1 cellular context compared by ENCODE assay signal in genomic region chr2:54977149-54977548, GRCh38.
A peak's percentile ranks its signal among the peaks of the same experiment; 100 is the strongest.
TF ChIP-seq lines count a peak whose summit lies in the region.

No MANE protein-coding gene starts in this region.

TF ChIP-seq in GM12878, 131 proteins besides CTCF, POLR2A, EP300 and RAD21 (continued from another document):
- TF ChIP-seq MLLT1 (IDR thresholded peaks at IDR 0.05) (0 out of 2 replicates have a peak, but pooled peaks have one; percentile 27), ZNF384 (IDR thresholded peaks at IDR 0.05; ENCODE audit: borderline replicate concordance, low read depth, low read length) (peak; percentile 93), NBN (IDR thresholded peaks at IDR 0.05) (0 out of 2 replicates have a peak, but pooled peaks have one; percentile 32), IRF4 (IDR thresholded peaks at IDR 0.05; ENCODE audit: low read depth, low read length) (peak; percentile 22; the same call in 1 of the 2 replicates), BCL11A (IDR thresholded peaks at IDR 0.05; ENCODE audit: low read depth, low read length) (peak; percentile 19; the same call in 1 of the 2 replicates), IKZF2 (IDR thresholded peaks at IDR 0.05) (peak in 1 of 2 experiments; percentile 39; a peak in 1 of 4 replicates), ZNF622 (IDR thresholded peaks at IDR 0.05) (no peak), PKNOX1 (IDR thresholded peaks at IDR 0.05) (peak; percentile 51; the same call in 1 of the 2 replicates), NFIC (IDR thresholded peaks at IDR 0.05; ENCODE audit: low read depth, low read length) (peak; percentile 65), ETV6 (conservative IDR thresholded peaks at IDR 0.05 in 1 of 2, IDR thresholded peaks at IDR 0.05 in 1 of 2; ENCODE audit: borderline replicate concordance in 1 of 2, low read depth in 1 of 2) (peak in 1 of 2 experiments; percentile 42; a peak in 1 of 4 replicates), TCF3 (IDR thresholded peaks at IDR 0.05; ENCODE audit: borderline replicate concordance, insufficient read depth, low read depth, low read length) (peak; percentile 96), MEF2B (IDR thresholded peaks at IDR 0.05; ENCODE audit: partially characterized antibody, poor library complexity, severe bottlenecking) (peak; percentile 44), TCF12 (IDR thresholded peaks at IDR 0.05; ENCODE audit: low read depth, low read length) (peak; percentile 95), CREM (IDR thresholded peaks at IDR 0.05; ENCODE audit: low read depth) (0 out of 2 replicates have a peak, but pooled peaks have one; percentile 44), JUNB (IDR thresholded peaks at IDR 0.05) (peak; percentile 60; the same call in 1 of the 2 replicates), ATF2 (IDR thresholded peaks at IDR 0.05; ENCODE audit: low read length) (peak; percentile 62; the same call in 1 of the 2 replicates), ZNF274 (IDR thresholded peaks at IDR 0.05; ENCODE audit: insufficient read depth, insufficient read length) (no peak)
